Comparison of ENCODE assay signal across 9 cellular contexts in the genomic region with DNA sequence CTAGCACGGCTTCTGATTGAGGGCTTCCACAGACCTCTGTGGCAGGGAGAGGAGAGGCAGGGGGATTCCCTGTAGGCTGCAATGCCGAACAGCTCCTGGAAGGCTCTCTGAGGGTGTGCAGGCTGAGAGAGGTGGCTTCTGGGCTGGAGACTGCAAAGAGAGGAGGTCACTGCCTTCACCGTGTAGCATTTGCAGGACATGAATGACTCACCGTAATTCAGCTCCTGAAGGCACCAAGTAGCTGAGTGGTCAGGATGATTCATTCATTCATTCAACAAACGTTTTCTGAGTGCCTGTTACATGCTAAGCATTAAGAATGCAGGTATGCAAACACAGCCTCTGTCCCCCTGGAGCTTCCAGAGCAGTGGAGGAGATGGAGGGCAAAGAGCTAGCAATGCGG. TPM values are rescaled to one million over a fixed set of nuclear protein-coding genes. Genes with fewer than 3 reads are reported as not detected.
DNase-seq lines count a peak whose midpoint lies in the region; ATAC-seq and TF ChIP-seq lines count a peak whose summit lies in the region.
"Had no signal": no experiment of that assay in that cellular context is flagged by ENCODE, and none has a peak within 500 bp of the region (broad histone marks: within the 10 kb centered on the region; RNA-seq: fewer than 3 reads in every experiment).

No MANE protein-coding gene starts in this region.

- ATAC-seq in activated T-helper 17 cell treated with anti-CD3 and anti-CD28 coated beads, Interleukin-2, amount 50 U/mL, for 72 hours (replicated peaks): peak; percentile 73
- ATAC-seq in foreskin keratinocyte: peak; percentile 65

- peaks cover 19% of the 10 kb centered on the region for H3K27me3 ChIP-seq in foreskin keratinocyte

- intact Hi-C loops in activated T-helper 1 cell treated with anti-CD3 and anti-CD28 coated beads, Interleukin-12 subunit alpha, Interleukin-12 subunit beta, Interleukin-2, Interleukin-4 antibody, amounts not matched to agents 30 ng/mL and 10 ng/mL and 1 ng/mL, durations not matched to agents 14 hours and 24 hours and 36 hours (cut with micrococcal nuclease): loop anchor here (1.0 to 5.0 kb wide), 3 partner anchors 229 to 430 kb away; partner anchors contain the start of gene IFT27

- no peak for TF ChIP-seq CTCF in HEK293 (tag by site-specific recombination; IDR thresholded peaks at IDR 0.05)
- TF ChIP-seq CTCF in foreskin keratinocyte (conservative IDR thresholded peaks at IDR 0.05): no peak

- H3K27ac Mint-ChIP-seq in activated T-helper 17 cell treated with anti-CD3 and anti-CD28 coated beads, Interleukin-2, amount 50 U/mL, for 72 hours: no peak overlapping the region
- H3K27ac Mint-ChIP-seq in activated T-helper 1 cell treated with anti-CD3 and anti-CD28 coated beads, Interleukin-12 subunit alpha, Interleukin-12 subunit beta, Interleukin-2, Interleukin-4 antibody, amounts not matched to agents 30 ng/mL and 10 ng/mL and 1 ng/mL, durations not matched to agents 14 hours and 24 hours and 36 hours: no peak overlapping the region

- H3K27me3 Mint-ChIP-seq in activated T-helper 17 cell treated with anti-CD3 and anti-CD28 coated beads, Interleukin-2, amount 50 U/mL, for 72 hours: peaks cover 24% of the 10 kb centered on the region
- H3K27me3 Mint-ChIP-seq in activated T-helper 1 cell treated with anti-CD3 and anti-CD28 coated beads, Interleukin-12 subunit alpha, Interleukin-12 subunit beta, Interleukin-2, Interleukin-4 antibody, amounts not matched to agents 30 ng/mL and 10 ng/mL and 1 ng/mL, durations not matched to agents 14 hours and 24 hours and 36 hours (ENCODE audit: insufficient read depth): peaks cover 13% of the 10 kb centered on the region

- H3K4me1 ChIP-seq in HEK293 (ENCODE audit: control insufficient read depth, insufficient read depth, low read length) (no peaks in the 10 kb centered on the region), foreskin keratinocyte (peaks cover 13% of the 10 kb centered on the region)

- H3K27ac ChIP-seq in HEK293 (ENCODE audit: extremely low read depth, low read depth, low read length) (no peak overlapping the region), foreskin keratinocyte (no peak overlapping the region)

- H3K4me3 Mint-ChIP-seq in activated T-helper 17 cell treated with anti-CD3 and anti-CD28 coated beads, Interleukin-2, amount 50 U/mL, for 72 hours: no peak overlapping the region
- no peak overlapping the region for H3K4me3 Mint-ChIP-seq in activated T-helper 1 cell treated with anti-CD3 and anti-CD28 coated beads, Interleukin-12 subunit alpha, Interleukin-12 subunit beta, Interleukin-2, Interleukin-4 antibody, amounts not matched to agents 30 ng/mL and 10 ng/mL and 1 ng/mL, durations not matched to agents 14 hours and 24 hours and 36 hours

- H3K36me3 ChIP-seq in HEK293 (ENCODE audit: control insufficient read depth in 2 of 2, insufficient read depth in 1 of 2, low read length in 2 of 2): no peaks in the 10 kb centered on the region
- H3K36me3 ChIP-seq: HAP-1 had no signal

- no peaks in the 10 kb centered on the region for H3K36me3 Mint-ChIP-seq in activated T-helper 17 cell treated with anti-CD3 and anti-CD28 coated beads, Interleukin-2, amount 50 U/mL, for 72 hours (ENCODE audit: low read depth)
- peaks cover 3% of the 10 kb centered on the region for H3K36me3 Mint-ChIP-seq in activated T-helper 1 cell treated with anti-CD3 and anti-CD28 coated beads, Interleukin-12 subunit alpha, Interleukin-12 subunit beta, Interleukin-2, Interleukin-4 antibody, amounts not matched to agents 30 ng/mL and 10 ng/mL and 1 ng/mL, durations not matched to agents 14 hours and 24 hours and 36 hours (ENCODE audit: low read depth)

- H3K9me3 Mint-ChIP-seq in activated T-helper 17 cell treated with anti-CD3 and anti-CD28 coated beads, Interleukin-2, amount 50 U/mL, for 72 hours: no peaks in the 10 kb centered on the region
- H3K9me3 Mint-ChIP-seq in activated T-helper 1 cell treated with anti-CD3 and anti-CD28 coated beads, Interleukin-12 subunit alpha, Interleukin-12 subunit beta, Interleukin-2, Interleukin-4 antibody, amounts not matched to agents 30 ng/mL and 10 ng/mL and 1 ng/mL, durations not matched to agents 14 hours and 24 hours and 36 hours: no peaks in the 10 kb centered on the region

- H3K4me3 ChIP-seq in HEK293 (ENCODE audit: low read depth, low read length): no peak overlapping the region
- H3K4me3 ChIP-seq: HAP-1 had no signal

- POLR2A ChIA-PET in HEK293 (lab: Yijun Ruan, JAX): no interaction called here

- CTCF ChIA-PET in HEK293 (lab: Yijun Ruan, JAX): interaction anchor here (0.5 to 2.7 kb wide), 31 partner anchors 8 to 713 kb away, joined by 3 to 56 read pairs (median 4); partner anchors contain the start of genes IFT27 and NCF4

- DNase-seq in ACHN (peak; percentile 74), foreskin keratinocyte (peak; percentile 58 to 87), amygdala (lab: John Stamatoyannopoulos, UW) (no peak), activated gamma-delta T cell (lab: John Stamatoyannopoulos, UW) (no peak), NCI-H345 (lab: John Stamatoyannopoulos, UW) (no peak)
- DNase-seq in activated T-helper 1 cell treated with anti-CD3 and anti-CD28 coated beads, Interleukin-12 subunit alpha, Interleukin-12 subunit beta, Interleukin-2, Interleukin-4 antibody, amounts not matched to agents 30 ng/mL and 10 ng/mL and 1 ng/mL, durations not matched to agents 14 hours and 24 hours and 36 hours (ENCODE audit: low spot score): no peak

- H3K4me1 Mint-ChIP-seq in activated T-helper 17 cell treated with anti-CD3 and anti-CD28 coated beads, Interleukin-2, amount 50 U/mL, for 72 hours: peaks cover 9% of the 10 kb centered on the region
- H3K4me1 Mint-ChIP-seq in activated T-helper 1 cell treated with anti-CD3 and anti-CD28 coated beads, Interleukin-12 subunit alpha, Interleukin-12 subunit beta, Interleukin-2, Interleukin-4 antibody, amounts not matched to agents 30 ng/mL and 10 ng/mL and 1 ng/mL, durations not matched to agents 14 hours and 24 hours and 36 hours (ENCODE audit: low read depth): peaks cover 25% of the 10 kb centered on the region

- in situ Hi-C loops in ACHN (cut with HindIII; ENCODE audit: low pct_ligation_motif_present, low pct_unique_long_range_greater_than_20kb, low sequenced_read_pairs): loop anchor here (10.0 kb wide), 1 partner anchor 228 kb away; the partner anchor contains the start of gene IFT27

- no peaks in the 10 kb centered on the region for H3K9me3 ChIP-seq in HEK293 (ENCODE audit: control insufficient read depth, insufficient read depth, low read depth, low read length)
- H3K9me3 ChIP-seq: HAP-1 had no signal

TF ChIP-seq in HEK293, 187 proteins besides CTCF, POLR2A, EP300 and RAD21 (continues in another document):
- no peak for TF ChIP-seq ZNF175 (tag by site-specific recombination; IDR thresholded peaks at IDR 0.05)
- TF ChIP-seq INSM2 (tag by site-specific recombination; IDR thresholded peaks at IDR 0.05): no peak
- TF ChIP-seq ZNF548 (tag by site-specific recombination; IDR thresholded peaks at IDR 0.05): no peak
- TF ChIP-seq ZFP41 (tag by site-specific recombination; IDR thresholded peaks at IDR 0.05; ENCODE audit: borderline replicate concordance): no peak
- no peak for TF ChIP-seq GLI2 (tag by site-specific recombination; IDR thresholded peaks at IDR 0.05; ENCODE audit: borderline replicate concordance, low read depth)
- TF ChIP-seq EGR2 (tag by site-specific recombination; IDR thresholded peaks at IDR 0.05; ENCODE audit: low read depth): no peak
- TF ChIP-seq, protein P1, sequence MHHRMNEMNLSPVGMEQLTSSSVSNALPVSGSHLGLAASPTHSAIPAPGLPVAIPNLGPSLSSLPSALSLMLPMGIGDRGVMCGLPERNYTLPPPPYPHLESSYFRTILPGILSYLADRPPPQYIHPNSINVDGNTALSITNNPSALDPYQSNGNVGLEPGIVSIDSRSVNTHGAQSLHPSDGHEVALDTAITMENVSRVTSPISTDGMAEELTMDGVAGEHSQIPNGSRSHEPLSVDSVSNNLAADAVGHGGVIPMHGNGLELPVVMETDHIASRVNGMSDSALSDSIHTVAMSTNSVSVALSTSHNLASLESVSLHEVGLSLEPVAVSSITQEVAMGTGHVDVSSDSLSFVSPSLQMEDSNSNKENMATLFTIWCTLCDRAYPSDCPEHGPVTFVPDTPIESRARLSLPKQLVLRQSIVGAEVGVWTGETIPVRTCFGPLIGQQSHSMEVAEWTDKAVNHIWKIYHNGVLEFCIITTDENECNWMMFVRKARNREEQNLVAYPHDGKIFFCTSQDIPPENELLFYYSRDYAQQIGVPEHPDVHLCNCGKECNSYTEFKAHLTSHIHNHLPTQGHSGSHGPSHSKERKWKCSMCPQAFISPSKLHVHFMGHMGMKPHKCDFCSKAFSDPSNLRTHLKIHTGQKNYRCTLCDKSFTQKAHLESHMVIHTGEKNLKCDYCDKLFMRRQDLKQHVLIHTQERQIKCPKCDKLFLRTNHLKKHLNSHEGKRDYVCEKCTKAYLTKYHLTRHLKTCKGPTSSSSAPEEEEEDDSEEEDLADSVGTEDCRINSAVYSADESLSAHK (tag by site-specific recombination; IDR thresholded peaks at IDR 0.05): no peak
- TF ChIP-seq HOXC10 (CRISPR knock-in tag; IDR thresholded peaks at IDR 0.05): no peak

RNA-seq across cellular contexts. Expression of gene EIF3D, which starts 18.0 kb away (rescaled TPM):
- total RNA-seq in activated T-helper 17 cell treated with anti-CD3 and anti-CD28 coated beads, Interleukin-2, amount 50 U/mL, for 72 hours: 100 to 1,000 TPM; 307 to 329 TPM
- total RNA-seq in foreskin keratinocyte: 264 and 268 TPM in 2 replicates
- 258 and 261 TPM in 2 replicates for polyA plus RNA-seq in foreskin keratinocyte
- 322 and 323 TPM in 2 replicates for total RNA-seq in activated T-helper 1 cell treated with anti-CD3 and anti-CD28 coated beads, Interleukin-12 subunit alpha, Interleukin-12 subunit beta, Interleukin-2, Interleukin-4 antibody, amounts not matched to agents 30 ng/mL and 10 ng/mL and 1 ng/mL, durations not matched to agents 14 hours and 24 hours and 36 hours

RNA-seq across cellular contexts. Expression of gene FOXRED2, which starts 40.1 kb away (rescaled TPM):
- total RNA-seq in activated T-helper 17 cell treated with anti-CD3 and anti-CD28 coated beads, Interleukin-2, amount 50 U/mL, for 72 hours: 10 to 100 TPM; 12.3 to 18.0 TPM
- 5.7 and 6.2 TPM in 2 replicates for total RNA-seq in foreskin keratinocyte
- polyA plus RNA-seq in foreskin keratinocyte: 2.5 and 3.2 TPM in 2 replicates
- total RNA-seq in activated T-helper 1 cell treated with anti-CD3 and anti-CD28 coated beads, Interleukin-12 subunit alpha, Interleukin-12 subunit beta, Interleukin-2, Interleukin-4 antibody, amounts not matched to agents 30 ng/mL and 10 ng/mL and 1 ng/mL, durations not matched to agents 14 hours and 24 hours and 36 hours: 22.3 and 25.0 TPM in 2 replicates

Comparison
In these comparisons a context has a peak if more than half of its experiments do, and no peak if none do; other contexts are left out.
1. DNase-seq: peak in ACHN (single experiment) and foreskin keratinocyte (2 of 2); none in amygdala (0 of 56), activated T-helper 1 cell treated with anti-CD3 and anti-CD28 coated beads, Interleukin-12 subunit alpha, Interleukin-12 subunit beta, Interleukin-2, Interleukin-4 antibody, amounts not matched to agents 30 ng/mL and 10 ng/mL and 1 ng/mL, durations not matched to agents 14 hours and 24 hours and 36 hours (single experiment), activated gamma-delta T cell (single experiment) and NCI-H345 (single experiment).